Comparison of ENCODE assay signal across 1 cellular context in genomic region chr17:19534562-19535149, GRCh38.
TF ChIP-seq lines count a peak whose summit lies in the region.

No MANE protein-coding gene starts in this region.

TF ChIP-seq in HepG2, 621 proteins besides CTCF, POLR2A, EP300 and RAD21 (continued from another document):
- TF ChIP-seq UBTF (CRISPR knock-in tag; IDR thresholded peaks at IDR 0.05), result no peak
- 0 out of 2 replicates have a peak, but pooled peaks have one; percentile 30 for TF ChIP-seq ZMYM2 (CRISPR knock-in tag; IDR thresholded peaks at IDR 0.05)
- TF ChIP-seq PATZ1 (CRISPR knock-in tag; IDR thresholded peaks at IDR 0.05), result peak; percentile 55; the same call in 1 of the 2 replicates
- TF ChIP-seq PRDM15 (CRISPR knock-in tag; IDR thresholded peaks at IDR 0.05), result peak; percentile 84
- TF ChIP-seq SALL1 (CRISPR knock-in tag; IDR thresholded peaks at IDR 0.05), result peak; percentile 42
- no peak for TF ChIP-seq AFF4 (CRISPR knock-in tag; IDR thresholded peaks at IDR 0.05)
- no peak for TF ChIP-seq BHLHE40 (IDR thresholded peaks at IDR 0.05; ENCODE audit: low read length)
- TF ChIP-seq ZBTB38 (CRISPR knock-in tag; IDR thresholded peaks at IDR 0.05), result peak; percentile 58; the same call in 1 of the 2 replicates
- no peak for TF ChIP-seq ZIK1 (CRISPR knock-in tag; IDR thresholded peaks at IDR 0.05; ENCODE audit: borderline replicate concordance, low read depth)
- TF ChIP-seq MAX (IDR thresholded peaks at IDR 0.05), result no peak
- no peak for TF ChIP-seq SOX13 (IDR thresholded peaks at IDR 0.05)
- TF ChIP-seq SOX13 (CRISPR knock-in tag; conservative IDR thresholded peaks at IDR 0.05 in 1 of 2, IDR thresholded peaks at IDR 0.05 in 1 of 2), result 0 out of 4 replicates have a peak, but pooled peaks of 1 of the 2 experiments have one; percentile 6
- no peak for TF ChIP-seq ZNF781 (CRISPR knock-in tag; IDR thresholded peaks at IDR 0.05; ENCODE audit: borderline replicate concordance, not compliant biosample characterization)
